In genomic region chr17:19978803-19979202, GRCh38 we compare ENCODE assay signal across 1 cellular context.
TF ChIP-seq lines count a peak whose summit lies in the region.

No MANE protein-coding gene starts in this region.

TF ChIP-seq in H1, 55 proteins besides CTCF, POLR2A, EP300 and RAD21 (continued from another document):
- no peak for TF ChIP-seq TAF7 (optimal IDR thresholded peaks at IDR 0.05; ENCODE audit: borderline replicate concordance, low read depth, low read length)
- TF ChIP-seq SRF (IDR thresholded peaks at IDR 0.05; ENCODE audit: low read depth, low read length): peak; percentile 64; the same call in 1 of the 2 replicates
- TF ChIP-seq RXRA (IDR thresholded peaks at IDR 0.05; ENCODE audit: insufficient read depth, low read depth, low read length): no peak
- TF ChIP-seq ATF2 (IDR thresholded peaks at IDR 0.05; ENCODE audit: low read length): no peak
- no peak for TF ChIP-seq JUN (IDR thresholded peaks at IDR 0.05; ENCODE audit: low read depth, low read length)
- no peak for TF ChIP-seq CBX5 (IDR thresholded peaks at IDR 0.05; ENCODE audit: low read depth, low read length)
- TF ChIP-seq SIX5 (IDR thresholded peaks at IDR 0.05; ENCODE audit: low read depth, low read length): no peak
- no peak for TF ChIP-seq TAF1 (IDR thresholded peaks at IDR 0.05; ENCODE audit: low read depth, low read length)
